2 cellular contexts compared by ENCODE assay signal in genomic region chr4:143986173-143986572, GRCh38.
A peak's percentile ranks its signal among the peaks of the same experiment; 100 is the strongest.
TF ChIP-seq lines count a peak whose summit lies in the region.

No MANE protein-coding gene starts in this region.

TF ChIP-seq in GM23338, 12 proteins besides CTCF, POLR2A, EP300 and RAD21:
- TF ChIP-seq POLR2AphosphoS5 (IDR thresholded peaks at IDR 0.05; ENCODE audit: low read depth) (no peak), ZNF114 (CRISPR knock-in tag; IDR thresholded peaks at IDR 0.05) (no peak), ZNF331 (CRISPR knock-in tag; IDR thresholded peaks at IDR 0.05; ENCODE audit: low read depth) (no peak), JUNB (IDR thresholded peaks at IDR 0.05; ENCODE audit: unreplicated experiment) (no peak), ZNF462 (CRISPR knock-in tag; IDR thresholded peaks at IDR 0.05) (no peak), STAT1 (IDR thresholded peaks at IDR 0.05; ENCODE audit: unreplicated experiment) (no peak), REST (IDR thresholded peaks at IDR 0.05; ENCODE audit: unreplicated experiment) (no peak), EZH2phosphoT487 (IDR thresholded peaks at IDR 0.05; ENCODE audit: unreplicated experiment) (no peak), NANOG (IDR thresholded peaks at IDR 0.05; ENCODE audit: borderline replicate concordance) (no peak), EZH2 (IDR thresholded peaks at IDR 0.05; ENCODE audit: low read depth, unreplicated experiment) (no peak), ETS1 (IDR thresholded peaks at IDR 0.05) (no peak), CREB1 (CRISPR knock-in tag; IDR thresholded peaks at IDR 0.05; ENCODE audit: low read depth) (no peak)

TF ChIP-seq in H1, 55 proteins besides CTCF, POLR2A, EP300 and RAD21:
- TF ChIP-seq TAF7 (optimal IDR thresholded peaks at IDR 0.05; ENCODE audit: borderline replicate concordance, low read depth, low read length) (no peak), YY1 (IDR thresholded peaks at IDR 0.05; ENCODE audit: low read depth, low read length) (peak; percentile 51; the same call in 1 of the 2 replicates)
